8 cellular contexts compared by ENCODE assay signal in genomic region chr3:44976002-44976815, GRCh38. TPM values are rescaled to one million over a fixed set of nuclear protein-coding genes. Genes with fewer than 3 reads are reported as not detected.
DNase-seq lines count a peak whose midpoint lies in the region; ATAC-seq and TF ChIP-seq lines count a peak whose summit lies in the region.

EXOSC7 (plus strand) TSS chr3:44976244; CDS start chr3:44976278, 34 bp downstream.
ZDHHC3 (minus strand) TSS chr3:44976174; CDS start chr3:44959436, 16,738 bp downstream.

- peak within 1 kb of the TSS; percentile 99 for H3K9ac ChIP-seq in NT2/D1 (ENCODE audit: insufficient read length, low read depth)

- H3K36me3 ChIP-seq in CD4-positive, alpha-beta memory T cell (ENCODE audit: insufficient read depth, low read length) = no peaks in the 10 kb centered on the region
- peaks cover 53% of the 10 kb centered on the region for H3K36me3 ChIP-seq in NT2/D1 (ENCODE audit: insufficient read depth, insufficient read length, low read length)

- H3K9me3 Mint-ChIP-seq in CD4-positive, alpha-beta memory T cell = no peaks in the 10 kb centered on the region
- H3K9me3 Mint-ChIP-seq in mesothelial cell of epicardium = no peaks in the 10 kb centered on the region

- H3K27me3 ChIP-seq in CD4-positive, alpha-beta memory T cell (ENCODE audit: insufficient read depth, low read length) = no peaks in the 10 kb centered on the region
- H3K27me3 ChIP-seq in NT2/D1 (ENCODE audit: insufficient read depth, insufficient read length) = no peaks in the 10 kb centered on the region

- H3K27ac ChIP-seq in CD4-positive, alpha-beta memory T cell (ENCODE audit: low read depth, low read length) = peak within 1 kb of the TSS; percentile 91

- H3K4me1 Mint-ChIP-seq in CD4-positive, alpha-beta memory T cell = peaks cover 42 to 75% (median 60%) of the 10 kb centered on the region in 4 donors
- peaks cover 35% of the 10 kb centered on the region for H3K4me1 Mint-ChIP-seq in mesothelial cell of epicardium

- POLR2A ChIA-PET in CD4-positive, alpha-beta memory T cell (lab: Charles Lee; ENCODE audit: partially characterized antibody) = interaction anchor here (0.6 to 3.7 kb wide), 27 partner anchors 9 to 1493 kb away, joined by 3 to 26 read pairs (median 4); partner anchors contain the start of genes KIAA1143, KIF15, TCAIM and TMEM42

- peak within 1 kb of the TSS; percentile 85 to 94 for H3K4me3 ChIP-seq in CD4-positive, alpha-beta memory T cell (ENCODE audit: low read length in 2 of 2)
- peak within 1 kb of the TSS; percentile 98 for H3K4me3 ChIP-seq in NT2/D1 (ENCODE audit: insufficient read length, low read depth)

- H3K36me3 Mint-ChIP-seq in CD4-positive, alpha-beta memory T cell = peaks cover 0 to 18% of the 10 kb centered on the region in 2 donors
- no peaks in the 10 kb centered on the region for H3K36me3 Mint-ChIP-seq in mesothelial cell of epicardium

- peak; percentile 81 to 89 (median 88) for DNase-seq in CD4-positive, alpha-beta memory T cell
- peak; percentile 70 for DNase-seq in NT2/D1 (ENCODE audit: low read depth, low spot score)
- DNase-seq in activated CD8-positive, alpha-beta memory T cell treated with anti-CD3 and anti-CD28 coated beads, Interleukin-2, amount 50 U/mL, for 24 hours (ENCODE audit: extremely low read depth) = peak; percentile 59
- DNase-seq in mesothelial cell of epicardium (ENCODE audit: low spot score in 2 of 2, unreplicated experiment in 2 of 2) = peak; percentile 84 to 85
- DNase-seq in stimulated activated CD8-positive, alpha-beta memory T cell treated with anti-CD3 and anti-CD28 coated beads, Interleukin-15, amount 100 ng/mL, for 4 hours (ENCODE audit: low read depth in 2 of 2) = peak; percentile 67 to 74

- peak within 1 kb of the TSS; percentile 95 to 97 (median 96) for H3K27ac Mint-ChIP-seq in CD4-positive, alpha-beta memory T cell
- peak within 1 kb of the TSS; percentile 97 for H3K27ac Mint-ChIP-seq in mesothelial cell of epicardium

- ATAC-seq in GM19438 (IDR thresholded peaks at IDR 0.05; ENCODE audit: low read depth, unreplicated experiment) = peak; percentile 74
- peak; percentile 53 for ATAC-seq in HG03565 (IDR thresholded peaks at IDR 0.05; ENCODE audit: unreplicated experiment)

- no peaks in the 10 kb centered on the region for H3K9me3 ChIP-seq in CD4-positive, alpha-beta memory T cell (ENCODE audit: control insufficient read depth in 1 of 2, low read length in 2 of 2)
- no peaks in the 10 kb centered on the region for H3K9me3 ChIP-seq in NT2/D1 (ENCODE audit: insufficient read depth, low read length)

- intact Hi-C loops in CD4-positive, alpha-beta memory T cell (cut with micrococcal nuclease) = loop anchor here (1.0 to 5.0 kb wide), 5 partner anchors 61 to 713 kb away; partner anchors contain the start of genes KIAA1143, KIF15, SACM1L and TMEM42

- CTCF ChIA-PET in CD4-positive, alpha-beta memory T cell (lab: Charles Lee; ENCODE audit: partially characterized antibody) = interaction anchor here (1.0 to 4.8 kb wide), 13 partner anchors 9 to 465 kb away, joined by 3 to 18 read pairs (median 4); no protein-coding TSS in a partner anchor

- peak within 1 kb of the TSS; percentile 93 to 97 (median 95) for H3K4me3 Mint-ChIP-seq in CD4-positive, alpha-beta memory T cell
- H3K4me3 Mint-ChIP-seq in mesothelial cell of epicardium = peak within 1 kb of the TSS; percentile 97

- no peak for TF ChIP-seq CTCF in mesothelial cell of epicardium (IDR thresholded peaks at IDR 0.05; ENCODE audit: unreplicated experiment)

- no peaks in the 10 kb centered on the region for H3K27me3 Mint-ChIP-seq in CD4-positive, alpha-beta memory T cell
- no peaks in the 10 kb centered on the region for H3K27me3 Mint-ChIP-seq in mesothelial cell of epicardium (ENCODE audit: low read depth)

- in situ Hi-C loops in endometrial microvascular endothelial cells (cut with HindIII; ENCODE audit: inconsistent ontology term, low pct_unique_long_range_greater_than_20kb, low sequenced_read_pairs) = no loop called here

- peaks cover 55% of the 10 kb centered on the region for H3K4me1 ChIP-seq in CD4-positive, alpha-beta memory T cell (ENCODE audit: insufficient read depth, low read length)
- H3K4me1 ChIP-seq in NT2/D1 (ENCODE audit: insufficient read depth, insufficient read length) = peaks cover 6% of the 10 kb centered on the region

RNA-seq across cellular contexts. Expression of gene EXOSC7, which starts in this region (rescaled TPM):
- 10 to 100 TPM; 44.6 to 45.3 TPM for total RNA-seq in CD4-positive, alpha-beta memory T cell
- polyA plus RNA-seq in CD4-positive, alpha-beta memory T cell = 10 to 100 TPM; 49.2 to 66.9 TPM
- total RNA-seq in endometrial microvascular endothelial cells (ENCODE audit: inconsistent ontology term) (84.8 TPM), mesothelial cell of epicardium (53.6 TPM in 3 replicates)

RNA-seq across cellular contexts. Expression of gene ZDHHC3, which starts in this region (rescaled TPM):
- total RNA-seq in CD4-positive, alpha-beta memory T cell = 10 to 100 TPM; 40.1 to 41.9 TPM
- 10 to 100 TPM; 35.4 to 36.1 TPM for polyA plus RNA-seq in CD4-positive, alpha-beta memory T cell
- total RNA-seq in endometrial microvascular endothelial cells (ENCODE audit: inconsistent ontology term) = 76.5 TPM
- 63.7 to 74.5 TPM (median 64.8 TPM) in 3 replicates for total RNA-seq in mesothelial cell of epicardium

Comparison
In these comparisons a context has a peak if more than half of its experiments do, and no peak if none do; other contexts are left out.
1. Peak in every context shown above with its lines: DNase-seq, ATAC-seq, H3K4me3 ChIP-seq and H3K27ac ChIP-seq.